ENCODE assay signal across 8 cellular contexts in genomic region chr12:6620137-6620884, GRCh38.
A peak's percentile ranks its signal among the peaks of the same experiment; 100 is the strongest.
DNase-seq lines count a peak whose midpoint lies in the region; ATAC-seq and TF ChIP-seq lines count a peak whose summit lies in the region.

No MANE protein-coding gene starts in this region.

- peak; percentile 55 for ATAC-seq in stimulated activated memory B cell treated with anti-CD40 and anti-IgM and Interleukin-4, amounts not matched to agents 10 μg/mL and 1 μg/mL and 100 μg/mL, for 72 hours
- ATAC-seq in HG02763 (IDR thresholded peaks at IDR 0.05; ENCODE audit: unreplicated experiment), result no peak

- peaks cover 44% of the 10 kb centered on the region for H3K4me1 Mint-ChIP-seq in stimulated activated memory B cell treated with anti-CD40 and anti-IgM and Interleukin-4, amounts not matched to agents 10 μg/mL and 1 μg/mL and 100 μg/mL, for 72 hours

- 0 out of 2 replicates have a peak, but pooled peaks have one; percentile 16 for TF ChIP-seq CTCF in LNCAP (IDR thresholded peaks at IDR 0.05)
- TF ChIP-seq CTCF in astrocyte of the cerebellum (IDR thresholded peaks at IDR 0.05; ENCODE audit: low read depth, low read length, missing control alignments), result peak; percentile 57

- no peaks in the 10 kb centered on the region for H3K9me3 Mint-ChIP-seq in stimulated activated memory B cell treated with anti-CD40 and anti-IgM and Interleukin-4, amounts not matched to agents 10 μg/mL and 1 μg/mL and 100 μg/mL, for 72 hours

- H3K4me3 Mint-ChIP-seq in stimulated activated memory B cell treated with anti-CD40 and anti-IgM and Interleukin-4, amounts not matched to agents 10 μg/mL and 1 μg/mL and 100 μg/mL, for 72 hours, result peak overlapping the region; percentile 44

- no peak for DNase-seq in astrocyte of the cerebellum (ENCODE audit: low read depth)
- peak; percentile 85 for DNase-seq in iPS-NIHi7 (ENCODE audit: extremely low spot score)
- DNase-seq in NCI-H1417 (lab: John Stamatoyannopoulos, UW), result no peak
- no peak for DNase-seq in SKM-1 (lab: John Stamatoyannopoulos, UW; ENCODE audit: unreplicated experiment)
- no peak for DNase-seq in NCI-H187 (lab: John Stamatoyannopoulos, UW)

- H3K27ac Mint-ChIP-seq in stimulated activated memory B cell treated with anti-CD40 and anti-IgM and Interleukin-4, amounts not matched to agents 10 μg/mL and 1 μg/mL and 100 μg/mL, for 72 hours, result peak overlapping the region; percentile 51

- peaks cover 34% of the 10 kb centered on the region for H3K36me3 Mint-ChIP-seq in stimulated activated memory B cell treated with anti-CD40 and anti-IgM and Interleukin-4, amounts not matched to agents 10 μg/mL and 1 μg/mL and 100 μg/mL, for 72 hours

- no peaks in the 10 kb centered on the region for H3K27me3 Mint-ChIP-seq in stimulated activated memory B cell treated with anti-CD40 and anti-IgM and Interleukin-4, amounts not matched to agents 10 μg/mL and 1 μg/mL and 100 μg/mL, for 72 hours

- in situ Hi-C loops in astrocyte of the cerebellum (cut with HindIII; ENCODE audit: low sequenced_read_pairs), result no loop called here

- H3K4me3 ChIP-seq in astrocyte of the cerebellum (ENCODE audit: low read depth, low read length), result no peak overlapping the region
